In genomic region chr10:30059209-30060107, GRCh38 we compare ENCODE assay signal across 8 cellular contexts.
DNase-seq lines count a peak whose midpoint lies in the region; FAIRE-seq and TF ChIP-seq lines count a peak whose summit lies in the region.

TSS of gene JCAD (minus strand) at chr10:30059586. CDS start at chr10:30047812, 11,774 bp downstream.

- peak within 1 kb of the TSS in 20 of 21 experiments; percentile 4 to 96 (median 82) for H3K27ac ChIP-seq in skin epidermis

- peak; percentile 15 for DNase-seq in GM18507 (ENCODE audit: extremely low spot score, insufficient read length, low read depth)
- DNase-seq in HK-2 (ENCODE audit: unreplicated experiment): peak; percentile 55
- peak; percentile 16 to 51 for DNase-seq in cardiac fibroblast (ENCODE audit: low read depth in 2 of 2)
- peak; percentile 19 for DNase-seq in inferior parietal cortex (ENCODE audit: extremely low spot score)
- no peak for DNase-seq in DMS153 (lab: John Stamatoyannopoulos, UW)
- no peak for DNase-seq in middle frontal gyrus (ENCODE audit: extremely low spot score, low spot score)

- FAIRE-seq in GM18507 (lab: Jason Lieb, UNC): no peak

- peak within 1 kb of the TSS; percentile 73 for H3K4me3 ChIP-seq in WI38 (ENCODE audit: low read depth, low read length)
- peak within 1 kb of the TSS; percentile 70 to 85 for H3K4me3 ChIP-seq in cardiac fibroblast (replicated peaks in 1 of 2; ENCODE audit: low read depth in 2 of 2, low read length in 2 of 2)
- peak within 1 kb of the TSS; percentile 43 to 63 (median 50) for H3K4me3 ChIP-seq in skin epidermis

- TF ChIP-seq CTCF in WI38 (IDR thresholded peaks at IDR 0.05; ENCODE audit: low read depth, low read length) (no peak), cardiac fibroblast (IDR thresholded peaks at IDR 0.05; ENCODE audit: low read depth, low read length) (no peak)

Comparison
In these comparisons a context has a peak if more than half of its experiments do, and no peak if none do; other contexts are left out.
1. DNase-seq: peak in GM18507 (single experiment), HK-2 (single experiment), cardiac fibroblast (2 of 2) and inferior parietal cortex (single experiment); none in DMS153 (single experiment) and middle frontal gyrus (single experiment).
2. Peak in every context shown above with its lines, with median percentiles within 50 percentile points of each other: H3K4me3 ChIP-seq.